In genomic region chr7:102431617-102432298, GRCh38 we compare ENCODE assay signal across 8 cellular contexts. TPM values are rescaled to one million over a fixed set of nuclear protein-coding genes. Genes with fewer than 3 reads are reported as not detected.
DNase-seq lines count a peak whose midpoint lies in the region; ATAC-seq, FAIRE-seq and TF ChIP-seq lines count a peak whose summit lies in the region.

No MANE protein-coding gene starts in this region.

- TF ChIP-seq EP300 in K562 (IDR thresholded peaks at IDR 0.05; ENCODE audit: low read length), result no peak

- CTCF ChIA-PET in K562 (lab: Yijun Ruan, JAX; ENCODE audit: low intra/inter-chr PET ratio) (no interaction called here), GM10248 (lab: Yijun Ruan, JAX) (interaction anchor here (0.6 to 1.6 kb wide), 9 partner anchors 10 to 40 kb away, joined by 3 to 5 read pairs (median 3); no protein-coding TSS in a partner anchor)

- intact Hi-C loops in K562 (cut with micrococcal nuclease), result no loop called here

- no peak overlapping the region for H3K4me3 ChIP-seq in K562

- H3K9me1 ChIP-seq in K562 (ENCODE audit: control insufficient read depth, insufficient read depth, low read length), result peaks cover 3% of the 10 kb centered on the region

- ATAC-seq in HG03442 (IDR thresholded peaks at IDR 0.05; ENCODE audit: unreplicated experiment), result peak; percentile 29
- ATAC-seq in K562, result no peak
- ATAC-seq in HG03469 (IDR thresholded peaks at IDR 0.05; ENCODE audit: unreplicated experiment), result no peak

- H3K4me1 ChIP-seq in K562 (replicated peaks in 1 of 2; ENCODE audit: control insufficient read depth in 2 of 2, insufficient read depth in 2 of 2, low read length in 2 of 2), result peaks cover 18 to 51% of the 10 kb centered on the region in 2 experiments

- TF ChIP-seq POLR2A in K562 (conservative IDR thresholded peaks at IDR 0.05), result no peak

- peak overlapping the region; percentile 96 for H3K27ac Mint-ChIP-seq in T-helper 1 cell treated with Interleukin-12 subunit alpha and Interleukin-12 subunit beta and Interleukin-4 antibody, amounts not matched to agents 30 μg/mL and 1 μg/mL, for 36 hours
- peak overlapping the region; percentile 90 to 94 (median 91) for H3K27ac Mint-ChIP-seq in nephron

- no peaks in the 10 kb centered on the region for H3K9me3 Mint-ChIP-seq in T-helper 1 cell treated with Interleukin-12 subunit alpha and Interleukin-12 subunit beta and Interleukin-4 antibody, amounts not matched to agents 30 μg/mL and 1 μg/mL, for 36 hours
- no peaks in the 10 kb centered on the region for H3K9me3 Mint-ChIP-seq in nephron

- DNase-seq in DMS79 treated with DMSO at 0.1 percent for 48 hours (lab: John Stamatoyannopoulos, UW) (peak; percentile 68), K562 (ENCODE audit: extremely low read depth in 1 of 4, low spot score in 3 of 4) (peak in 1 of 4 experiments; percentile 29), GM10248 (ENCODE audit: extremely low spot score) (no peak), NCI-H146 treated with DMSO at 0.1 percent for 48 hours (lab: John Stamatoyannopoulos, UW; ENCODE audit: unreplicated experiment) (no peak)

- peaks cover 13% of the 10 kb centered on the region; the same call in 1 of the 3 replicates for H3K36me3 ChIP-seq in K562 (ENCODE audit: control insufficient read depth, insufficient read depth, low read length)

- peak overlapping the region; percentile 75 for H3K4me3 Mint-ChIP-seq in T-helper 1 cell treated with Interleukin-12 subunit alpha and Interleukin-12 subunit beta and Interleukin-4 antibody, amounts not matched to agents 30 μg/mL and 1 μg/mL, for 36 hours
- H3K4me3 Mint-ChIP-seq in nephron, result peak overlapping the region; percentile 82 to 85 (median 84)

- FAIRE-seq in K562 (lab: Jason Lieb, UNC), result no peak

- peak overlapping the region; percentile 43 for H2AFZ ChIP-seq in K562 (ENCODE audit: low read depth, low read length)

- 60% methylated on average over 17 of the region's 17 CpGs for WGBS in K562 (ENCODE audit: insufficient coverage, low coverage, missing lambda C conversion rate)

- peaks cover 54% of the 10 kb centered on the region for H3K4me1 Mint-ChIP-seq in T-helper 1 cell treated with Interleukin-12 subunit alpha and Interleukin-12 subunit beta and Interleukin-4 antibody, amounts not matched to agents 30 μg/mL and 1 μg/mL, for 36 hours (ENCODE audit: low read depth)
- peaks cover 16% of the 10 kb centered on the region for H3K4me1 Mint-ChIP-seq in nephron

- H3K9me3 ChIP-seq in K562 (replicated peaks; ENCODE audit: control insufficient read depth, insufficient read depth, low read depth, low read length), result no peaks in the 10 kb centered on the region

- peak overlapping the region; percentile 14; the same call in 1 of the 2 replicates for H3K4me2 ChIP-seq in K562 (ENCODE audit: insufficient read depth, low read length)

- H3K27ac ChIP-seq in K562 (ENCODE audit: extremely low read depth, low read depth, low read length), result peak overlapping the region; percentile 29; the same call in 2 of the 3 replicates

- H3K9ac ChIP-seq in K562 (ENCODE audit: insufficient read depth in 1 of 2, low read depth in 2 of 2, low read length in 2 of 2), result peak overlapping the region in 1 of 2 experiments; percentile 85; a peak in 2 of 4 replicates

- no peaks in the 10 kb centered on the region for H3K27me3 ChIP-seq in K562 (ENCODE audit: control insufficient read depth in 2 of 2, insufficient read depth in 2 of 2, low read length in 2 of 2)

- no peak for TF ChIP-seq RAD21 in K562 (CRISPR knock-in tag; conservative IDR thresholded peaks at IDR 0.05 in 1 of 2, IDR thresholded peaks at IDR 0.05 in 1 of 2)

- no TSS peak for BruUV-seq in K562 (replicated peaks; lab: Mats Ljungman, UMichigan)

- no peaks in the 10 kb centered on the region for H3K27me3 Mint-ChIP-seq in T-helper 1 cell treated with Interleukin-12 subunit alpha and Interleukin-12 subunit beta and Interleukin-4 antibody, amounts not matched to agents 30 μg/mL and 1 μg/mL, for 36 hours (ENCODE audit: low read depth)
- H3K27me3 Mint-ChIP-seq in nephron (ENCODE audit: low read depth), result no peaks in the 10 kb centered on the region

- H4K20me1 ChIP-seq in K562 (replicated peaks; ENCODE audit: control insufficient read depth, insufficient read depth, low read length), result no peaks in the 10 kb centered on the region

- in situ Hi-C loops in K562 (cut with MboI), result no loop called here

- peaks cover 13% of the 10 kb centered on the region for H3K36me3 Mint-ChIP-seq in T-helper 1 cell treated with Interleukin-12 subunit alpha and Interleukin-12 subunit beta and Interleukin-4 antibody, amounts not matched to agents 30 μg/mL and 1 μg/mL, for 36 hours (ENCODE audit: low read depth)
- H3K36me3 Mint-ChIP-seq in nephron (ENCODE audit: low read depth), result peaks cover 15% of the 10 kb centered on the region

- TF ChIP-seq CTCF in K562 (IDR thresholded peaks at IDR 0.05 in 2 of 3, conservative IDR thresholded peaks at IDR 0.05 in 1 of 3; ENCODE audit: insufficient read depth in 2 of 3, low read depth in 1 of 3, low read length in 3 of 3), result no peak
- no peak for TF ChIP-seq CTCF in nephron (IDR thresholded peaks at IDR 0.05; ENCODE audit: unreplicated experiment in 3 of 3)
- TF ChIP-seq CTCF in GM10248 (IDR thresholded peaks at IDR 0.05; ENCODE audit: control extremely low read depth, extremely low read depth, low read depth, missing control alignments), result no peak

- POLR2A ChIA-PET in K562 (lab: Yijun Ruan, JAX) (interaction anchor here (0.6 kb wide), 1 partner anchor 10 kb away, joined by 3 read pairs; no protein-coding TSS in a partner anchor), GM10248 (lab: Yijun Ruan, JAX) (interaction anchor here (0.8 kb wide), 1 partner anchor 23 kb away, joined by 5 read pairs; no protein-coding TSS in a partner anchor)

- peaks cover 9% of the 10 kb centered on the region for H3K79me2 ChIP-seq in K562 (ENCODE audit: control insufficient read depth, insufficient read depth, low read length)

RNA-seq across cellular contexts. Expression of gene ORAI2, which starts 1.6 kb away (rescaled TPM):
- total RNA-seq in K562 (2011; cell fraction: chromatin; rRNA removed; ENCODE audit: low replicate concordance), result 18.4 and 52.2 TPM in 2 replicates
- total RNA-seq in K562 (2011; cell fraction: nucleolus; rRNA removed), result 30.3 and 37.7 TPM in 2 replicates
- 25.7 and 31.2 TPM in 2 replicates for total RNA-seq in K562 (2011; cell fraction: nucleoplasm; rRNA removed)
- total RNA-seq in K562 (2014; rRNA removed) (18.3 and 23.1 TPM in 2 replicates), K562 (2014; rRNA removed; fragmentation: Illumina TruSeq; extraction: Trizol) (4.0 and 4.1 TPM in 2 replicates), K562 (2015; rRNA removed; fragmentation: Illumina TruSeq; extraction: Trizol) (9.0 and 9.2 TPM in 2 replicates), K562 (2021) (23.5 and 27.7 TPM in 2 replicates)
- polyA plus RNA-seq in K562 (2011; rRNA removed) (14.3 and 16.0 TPM in 2 replicates), K562 (2014; fragmentation: Illumina TruSeq; extraction: Trizol) (7.7 and 18.6 TPM in 2 replicates), K562 (2014; fragmentation: Nextera tagmentation; extraction: Ambion mirVana) (1 to 10 TPM; 1.1 to 2.0 TPM), K562 (2014; rRNA removed) (16.7 and 18.9 TPM in 2 replicates)
- polyA plus RNA-seq in K562 (2011; cell fraction: cytosol; rRNA removed), result 32.8 and 91.3 TPM in 2 replicates
- 5.5 and 11.5 TPM in 2 replicates for polyA plus RNA-seq in K562 (2011; cell fraction: nucleus; rRNA removed)
- polyA plus RNA-seq in K562 (2012), result 34.3 and 36.5 TPM in 2 replicates
- 11.4 and 21.4 TPM in 2 replicates for polyA minus RNA-seq in K562 (2011; rRNA and poly(A)+ RNA removed)
- 35.3 and 38.1 TPM in 2 replicates for polyA minus RNA-seq in K562 (2011; cell fraction: cytosol; rRNA and poly(A)+ RNA removed)
- polyA minus RNA-seq in K562 (2011; cell fraction: nucleus; rRNA and poly(A)+ RNA removed), result 4.0 and 4.6 TPM in 2 replicates

RNA-seq across cellular contexts. Expression of gene ALKBH4, which starts 32.9 kb away (rescaled TPM):
- 4.3 and 16.0 TPM in 2 replicates for total RNA-seq in K562 (2011; cell fraction: chromatin; rRNA removed; ENCODE audit: low replicate concordance)
- total RNA-seq in K562 (2011; cell fraction: nucleolus; rRNA removed), result 9.1 and 10.8 TPM in 2 replicates
- total RNA-seq in K562 (2011; cell fraction: nucleoplasm; rRNA removed), result 6.9 and 7.2 TPM in 2 replicates
- total RNA-seq in K562 (2014; rRNA removed) (21.4 and 41.5 TPM in 2 replicates), K562 (2014; rRNA removed; fragmentation: Illumina TruSeq; extraction: Trizol) (5.7 and 7.2 TPM in 2 replicates), K562 (2015; rRNA removed; fragmentation: Illumina TruSeq; extraction: Trizol) (13.5 and 15.2 TPM in 2 replicates), K562 (2021) (18.5 and 19.6 TPM in 2 replicates)
- polyA plus RNA-seq in K562 (2011; rRNA removed) (4.6 and 4.7 TPM in 2 replicates), K562 (2014; fragmentation: Illumina TruSeq; extraction: Trizol) (7.1 and 10.0 TPM in 2 replicates), K562 (2014; fragmentation: Nextera tagmentation; extraction: Ambion mirVana) (10 to 100 TPM in 1 of 2 experiments, 1 to 10 TPM in 1; 6.7 to 11.8 TPM), K562 (2014; rRNA removed) (13.8 and 18.1 TPM in 2 replicates)
- 6.4 and 21.6 TPM in 2 replicates for polyA plus RNA-seq in K562 (2011; cell fraction: cytosol; rRNA removed)
- 3.5 and 6.3 TPM in 2 replicates for polyA plus RNA-seq in K562 (2011; cell fraction: nucleus; rRNA removed)
- 10.7 and 13.3 TPM in 2 replicates for polyA plus RNA-seq in K562 (2012)
- polyA minus RNA-seq in K562 (2011; rRNA and poly(A)+ RNA removed), result 1.5 and 2.0 TPM in 2 replicates
- polyA minus RNA-seq in K562 (2011; cell fraction: cytosol; rRNA and poly(A)+ RNA removed), result 3.6 and 6.6 TPM in 2 replicates
- polyA minus RNA-seq in K562 (2011; cell fraction: nucleus; rRNA and poly(A)+ RNA removed), result 3.4 and 3.9 TPM in 2 replicates

RNA-seq across cellular contexts. Expression of gene LRWD1, which starts 33.0 kb away (rescaled TPM):
- 20.9 and 70.7 TPM in 2 replicates for total RNA-seq in K562 (2011; cell fraction: chromatin; rRNA removed; ENCODE audit: low replicate concordance)
- 74.0 and 78.4 TPM in 2 replicates for total RNA-seq in K562 (2011; cell fraction: nucleolus; rRNA removed)
- total RNA-seq in K562 (2011; cell fraction: nucleoplasm; rRNA removed), result 23.7 and 31.9 TPM in 2 replicates
- total RNA-seq in K562 (2014; rRNA removed), result 51.2 and 62.4 TPM in 2 replicates
- total RNA-seq in K562 (2014; rRNA removed; fragmentation: Illumina TruSeq; extraction: Trizol), result 14.1 and 21.3 TPM in 2 replicates
- total RNA-seq in K562 (2015; rRNA removed; fragmentation: Illumina TruSeq; extraction: Trizol), result 38.3 and 38.5 TPM in 2 replicates
- total RNA-seq in K562 (2021), result 64.7 and 66.0 TPM in 2 replicates
- 25.8 and 28.5 TPM in 2 replicates for polyA plus RNA-seq in K562 (2011; rRNA removed)
- polyA plus RNA-seq in K562 (2011; cell fraction: cytosol; rRNA removed), result 21.8 and 77.0 TPM in 2 replicates
- 35.4 and 76.1 TPM in 2 replicates for polyA plus RNA-seq in K562 (2011; cell fraction: nucleus; rRNA removed)
- 42.1 and 48.6 TPM in 2 replicates for polyA plus RNA-seq in K562 (2012)
- 33.2 and 52.4 TPM in 2 replicates for polyA plus RNA-seq in K562 (2014; fragmentation: Illumina TruSeq; extraction: Trizol)
- under 1 TPM; 0.61 to 0.78 TPM for polyA plus RNA-seq in K562 (2014; fragmentation: Nextera tagmentation; extraction: Ambion mirVana)
- polyA plus RNA-seq in K562 (2014; rRNA removed), result 64.8 and 65.7 TPM in 2 replicates
- 11.1 and 23.2 TPM in 2 replicates for polyA minus RNA-seq in K562 (2011; rRNA and poly(A)+ RNA removed)
- polyA minus RNA-seq in K562 (2011; cell fraction: cytosol; rRNA and poly(A)+ RNA removed), result 28.3 and 46.6 TPM in 2 replicates
- 19.7 and 29.1 TPM in 2 replicates for polyA minus RNA-seq in K562 (2011; cell fraction: nucleus; rRNA and poly(A)+ RNA removed)

RNA-seq across cellular contexts. Expression of gene PRKRIP1, which starts 35.6 kb away (rescaled TPM):
- 41.9 and 63.9 TPM in 2 replicates for total RNA-seq in K562 (2011; cell fraction: chromatin; rRNA removed; ENCODE audit: low replicate concordance)
- total RNA-seq in K562 (2011; cell fraction: nucleolus; rRNA removed), result 59.3 and 69.9 TPM in 2 replicates
- total RNA-seq in K562 (2011; cell fraction: nucleoplasm; rRNA removed), result 40.8 and 43.3 TPM in 2 replicates
- total RNA-seq in K562 (2014; rRNA removed) (40.0 and 44.6 TPM in 2 replicates), K562 (2014; rRNA removed; fragmentation: Illumina TruSeq; extraction: Trizol) (14.8 and 15.9 TPM in 2 replicates), K562 (2015; rRNA removed; fragmentation: Illumina TruSeq; extraction: Trizol) (25.3 and 27.3 TPM in 2 replicates), K562 (2021) (25.2 and 33.9 TPM in 2 replicates)
- polyA plus RNA-seq in K562 (2011; rRNA removed) (17.2 and 18.1 TPM in 2 replicates), K562 (2014; fragmentation: Illumina TruSeq; extraction: Trizol) (19.3 and 19.8 TPM in 2 replicates), K562 (2014; fragmentation: Nextera tagmentation; extraction: Ambion mirVana) (10 to 100 TPM; 14.9 to 19.6 TPM), K562 (2014; rRNA removed) (48.6 and 52.1 TPM in 2 replicates)
- 15.5 and 21.3 TPM in 2 replicates for polyA plus RNA-seq in K562 (2011; cell fraction: cytosol; rRNA removed)
- polyA plus RNA-seq in K562 (2011; cell fraction: nucleus; rRNA removed), result 62.2 and 104 TPM in 2 replicates
- polyA plus RNA-seq in K562 (2012), result 24.5 and 27.3 TPM in 2 replicates
- polyA minus RNA-seq in K562 (2011; rRNA and poly(A)+ RNA removed), result 5.6 and 5.9 TPM in 2 replicates
- polyA minus RNA-seq in K562 (2011; cell fraction: cytosol; rRNA and poly(A)+ RNA removed), result 8.3 and 9.5 TPM in 2 replicates
- 15.4 and 20.5 TPM in 2 replicates for polyA minus RNA-seq in K562 (2011; cell fraction: nucleus; rRNA and poly(A)+ RNA removed)

RNA-seq across cellular contexts. Expression of gene POLR2J, which starts 47.0 kb away (rescaled TPM):
- 11.0 and 31.6 TPM in 2 replicates for total RNA-seq in K562 (2011; cell fraction: chromatin; rRNA removed; ENCODE audit: low replicate concordance)
- total RNA-seq in K562 (2011; cell fraction: nucleolus; rRNA removed), result 83.9 and 98.7 TPM in 2 replicates
- total RNA-seq in K562 (2011; cell fraction: nucleoplasm; rRNA removed), result 48.7 and 61.8 TPM in 2 replicates
- total RNA-seq in K562 (2014; rRNA removed) (132 and 160 TPM in 2 replicates), K562 (2014; rRNA removed; fragmentation: Illumina TruSeq; extraction: Trizol) (70.3 and 80.8 TPM in 2 replicates), K562 (2015; rRNA removed; fragmentation: Illumina TruSeq; extraction: Trizol) (141 TPM in 2 replicates), K562 (2021) (97.8 and 104 TPM in 2 replicates)
- polyA plus RNA-seq in K562 (2011; rRNA removed) (84.6 and 113 TPM in 2 replicates), K562 (2014; fragmentation: Illumina TruSeq; extraction: Trizol) (220 and 231 TPM in 2 replicates), K562 (2014; fragmentation: Nextera tagmentation; extraction: Ambion mirVana) (10 to 100 TPM; 32.3 to 85.8 TPM), K562 (2014; rRNA removed) (175 and 180 TPM in 2 replicates)
- 138 and 266 TPM in 2 replicates for polyA plus RNA-seq in K562 (2011; cell fraction: cytosol; rRNA removed)
- 45.6 and 63.7 TPM in 2 replicates for polyA plus RNA-seq in K562 (2011; cell fraction: nucleus; rRNA removed)
- 130 and 185 TPM in 2 replicates for polyA plus RNA-seq in K562 (2012)
- polyA minus RNA-seq in K562 (2011; rRNA and poly(A)+ RNA removed), result 17.4 and 27.2 TPM in 2 replicates
- 16.4 and 17.5 TPM in 2 replicates for polyA minus RNA-seq in K562 (2011; cell fraction: cytosol; rRNA and poly(A)+ RNA removed)
- 51.5 and 65.8 TPM in 2 replicates for polyA minus RNA-seq in K562 (2011; cell fraction: nucleus; rRNA and poly(A)+ RNA removed)
